In the genomic region with DNA sequence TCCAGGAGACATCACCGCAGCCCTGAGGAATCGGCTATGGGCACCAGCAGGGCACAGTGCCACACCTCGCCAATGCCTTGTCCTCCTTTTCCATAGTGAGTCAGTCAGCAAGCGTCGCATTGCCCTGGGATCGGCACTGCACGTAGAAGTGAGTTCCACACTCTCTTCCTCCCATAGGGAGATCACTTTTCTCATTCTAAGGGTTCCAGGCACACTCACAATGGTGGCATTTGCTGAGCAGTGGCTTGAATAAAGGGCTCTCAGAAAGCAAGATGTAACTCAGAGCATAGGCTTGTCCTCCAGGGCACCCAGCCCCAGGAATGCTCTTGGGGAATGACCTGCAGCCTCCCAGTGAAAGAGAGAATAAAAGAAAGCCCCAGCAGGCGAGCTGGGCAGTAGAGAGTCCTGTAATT, we compare ENCODE assay signal across 10 cellular contexts. TPM values are rescaled to one million over a fixed set of nuclear protein-coding genes. Genes with fewer than 3 reads are reported as not detected.
DNase-seq lines count a peak whose midpoint lies in the region; ATAC-seq, FAIRE-seq and TF ChIP-seq lines count a peak whose summit lies in the region.
"Had no signal": no experiment of that assay in that cellular context is flagged by ENCODE, and none has a peak within 500 bp of the region (broad histone marks: within the 10 kb centered on the region; RNA-seq: fewer than 3 reads in every experiment).

No MANE protein-coding gene starts in this region.

- intact Hi-C loops in CD4-positive, alpha-beta memory T cell (cut with micrococcal nuclease): no loop called here
- intact Hi-C loops in Panc1 (cut with micrococcal nuclease; ENCODE audit: unreplicated experiment) (loop anchor here (10.0 kb wide), 1 partner anchor 162 kb away; no protein-coding TSS in a partner anchor), endothelial cell of umbilical vein (cut with micrococcal nuclease) (no loop called here), Calu3 (cut with micrococcal nuclease; ENCODE audit: unreplicated experiment) (no loop called here)

- peaks cover 34% of the 10 kb centered on the region for H3K4me1 ChIP-seq in CD4-positive, alpha-beta memory T cell (ENCODE audit: insufficient read depth, low read length)
- H3K4me1 ChIP-seq in Panc1 (ENCODE audit: control insufficient read depth, insufficient read depth, low read length) (peaks cover 26% of the 10 kb centered on the region), endothelial cell of umbilical vein (ENCODE audit: control insufficient read depth, extremely low read depth, insufficient read depth, low read length) (peaks cover 11% of the 10 kb centered on the region), parathyroid adenoma (peaks cover 4% of the 10 kb centered on the region)

- peaks cover 6% of the 10 kb centered on the region for H4K20me1 ChIP-seq in endothelial cell of umbilical vein (replicated peaks; ENCODE audit: control insufficient read depth, extremely low read depth, insufficient read depth, low read length)

- TF ChIP-seq CTCF in Panc1 (IDR thresholded peaks at IDR 0.05) (no peak), endothelial cell of umbilical vein (IDR thresholded peaks at IDR 0.05; ENCODE audit: extremely low read depth in 1 of 2, insufficient read depth in 1 of 2, low read depth in 1 of 2, low read length in 2 of 2) (no peak), parathyroid adenoma (IDR thresholded peaks at IDR 0.05) (no peak), Calu3 (IDR thresholded peaks at IDR 0.05; ENCODE audit: unreplicated experiment) (no peak)

- no peak for DNase-seq in CD4-positive, alpha-beta memory T cell
- DNase-seq in Panc1 (ENCODE audit: low read depth, low spot score): no peak
- no peak for DNase-seq in endothelial cell of umbilical vein (ENCODE audit: low read depth, low spot score)
- no peak for DNase-seq in NCI-H226
- DNase-seq in NCI-H2029 (lab: John Stamatoyannopoulos, UW): no peak
- DNase-seq in GM12892 (ENCODE audit: insufficient read length): no peak
- no peak for DNase-seq in Calu3
- DNase-seq: cerebellar nuclear complex, occipital lobe had no signal

- peaks cover 30% of the 10 kb centered on the region for H3K79me2 ChIP-seq in endothelial cell of umbilical vein (ENCODE audit: control insufficient read depth, insufficient read depth, low read length)
- no peaks in the 10 kb centered on the region for H3K79me2 ChIP-seq in parathyroid adenoma

- H3K36me3 Mint-ChIP-seq in CD4-positive, alpha-beta memory T cell: peaks cover 11 to 49% of the 10 kb centered on the region in 2 donors
- H3K36me3 Mint-ChIP-seq in Calu3 (ENCODE audit: insufficient read depth, unreplicated experiment): peaks cover 50% of the 10 kb centered on the region

- peaks cover 0 to 10% (median 0%) of the 10 kb centered on the region in 8 donors for H3K9me3 Mint-ChIP-seq in CD4-positive, alpha-beta memory T cell
- no peaks in the 10 kb centered on the region for H3K9me3 Mint-ChIP-seq in Calu3 (ENCODE audit: low read depth, unreplicated experiment)

- H3K27ac Mint-ChIP-seq in CD4-positive, alpha-beta memory T cell: peak overlapping the region; percentile 96 to 100 (median 99)
- H3K27ac Mint-ChIP-seq in Calu3 (ENCODE audit: unreplicated experiment): no peak overlapping the region

- no peaks in the 10 kb centered on the region for H3K27me3 ChIP-seq in CD4-positive, alpha-beta memory T cell (ENCODE audit: insufficient read depth, low read length)
- H3K27me3 ChIP-seq in Panc1 (ENCODE audit: control insufficient read depth, insufficient read depth, low read length): no peaks in the 10 kb centered on the region
- no peaks in the 10 kb centered on the region for H3K27me3 ChIP-seq in endothelial cell of umbilical vein (ENCODE audit: control insufficient read depth in 2 of 2, insufficient read depth in 2 of 2, low read length in 2 of 2)
- no peaks in the 10 kb centered on the region for H3K27me3 ChIP-seq in parathyroid adenoma (ENCODE audit: control insufficient read depth, insufficient read depth, low read length)

- no peaks in the 10 kb centered on the region for H3K9me3 ChIP-seq in CD4-positive, alpha-beta memory T cell (ENCODE audit: control insufficient read depth in 1 of 2, low read length in 2 of 2)
- H3K9me3 ChIP-seq in Panc1 (ENCODE audit: control insufficient read depth, insufficient read depth, low read depth, low read length) (no peaks in the 10 kb centered on the region; the same call in 1 of the 2 replicates), endothelial cell of umbilical vein (replicated peaks; ENCODE audit: control insufficient read depth, insufficient read depth, low read length) (no peaks in the 10 kb centered on the region), parathyroid adenoma (ENCODE audit: control insufficient read depth, low read length) (no peaks in the 10 kb centered on the region)

- TF ChIP-seq POLR2A in endothelial cell of umbilical vein (IDR thresholded peaks at IDR 0.05; ENCODE audit: low read depth, low read length): no peak
- no peak for TF ChIP-seq POLR2A in GM12892 (IDR thresholded peaks at IDR 0.05; ENCODE audit: low read depth, low read length)

- POLR2A ChIA-PET in CD4-positive, alpha-beta memory T cell (lab: Charles Lee; ENCODE audit: partially characterized antibody): interaction anchor here (0.6 to 15.7 kb wide), 8 partner anchors 11 to 410 kb away, joined by 3 to 483 read pairs (median 32); partner anchors contain the start of genes RSU1 and TRDMT1
- POLR2A ChIA-PET in Panc1 (lab: Charles Lee) (interaction anchor here (0.7 kb wide), 1 partner anchor 10 kb away, joined by 3 read pairs; no protein-coding TSS in a partner anchor), endothelial cell of umbilical vein (lab: Charles Lee) (interaction anchor here (1.5 kb wide), 1 partner anchor 11 kb away, joined by 3 read pairs; no protein-coding TSS in a partner anchor)

- no TSS peak for BruUV-seq in Panc1 (replicated peaks; lab: Mats Ljungman, UMichigan)
- no TSS peak for BruUV-seq in endothelial cell of umbilical vein (replicated peaks; lab: Mats Ljungman, UMichigan)
- no TSS peak for BruUV-seq in Calu3 (replicated peaks; lab: Mats Ljungman, UMichigan)

- no peak for ATAC-seq in Panc1

- H3K27ac ChIP-seq in CD4-positive, alpha-beta memory T cell (ENCODE audit: low read depth, low read length): peak overlapping the region; percentile 98
- H3K27ac ChIP-seq in Panc1 (ENCODE audit: low read length): peak overlapping the region; percentile 96
- peak overlapping the region; percentile 99 for H3K27ac ChIP-seq in endothelial cell of umbilical vein (ENCODE audit: insufficient read depth, low read depth, low read length)
- H3K27ac ChIP-seq in parathyroid adenoma: peak overlapping the region; percentile 76

- FAIRE-seq in endothelial cell of umbilical vein (lab: Jason Lieb, UNC) (peak; percentile 47), GM12892 (lab: Jason Lieb, UNC) (no peak)

- H3K4me2 ChIP-seq in endothelial cell of umbilical vein (ENCODE audit: insufficient read depth, low read length): peak overlapping the region; percentile 99
- no peak overlapping the region for H3K4me2 ChIP-seq in parathyroid adenoma (ENCODE audit: low read length)

- H3K27me3 Mint-ChIP-seq in CD4-positive, alpha-beta memory T cell: no peaks in the 10 kb centered on the region
- no peaks in the 10 kb centered on the region for H3K27me3 Mint-ChIP-seq in Calu3 (ENCODE audit: unreplicated experiment)

- CTCF ChIA-PET in CD4-positive, alpha-beta memory T cell (lab: Charles Lee; ENCODE audit: partially characterized antibody): interaction anchor here (0.6 to 7.9 kb wide), 8 partner anchors 15 to 383 kb away, joined by 3 to 60 read pairs (median 4); partner anchors contain the start of gene TRDMT1
- CTCF ChIA-PET in Panc1 (lab: Charles Lee) (interaction anchor here (0.8 kb wide), 1 partner anchor 10 kb away, joined by 3 read pairs; no protein-coding TSS in a partner anchor), endothelial cell of umbilical vein (lab: Charles Lee) (interaction anchor here (0.6 to 5.8 kb wide), 6 partner anchors 8 to 394 kb away, joined by 3 to 46 read pairs (median 4); partner anchors contain the start of gene TRDMT1), Calu3 (lab: Charles Lee) (no interaction called here)

- peak overlapping the region; percentile 100 for H3K9ac ChIP-seq in endothelial cell of umbilical vein (replicated peaks; ENCODE audit: extremely low read depth, insufficient read depth, low read length)
- no peak overlapping the region for H3K9ac ChIP-seq in parathyroid adenoma

- H3K4me3 Mint-ChIP-seq in CD4-positive, alpha-beta memory T cell: peak overlapping the region; percentile 88 to 99 (median 98)
- H3K4me3 Mint-ChIP-seq in Calu3 (ENCODE audit: low read depth, unreplicated experiment): no peak overlapping the region

- dilution Hi-C loops in endothelial cell of umbilical vein (cut with MboI; ENCODE audit: extremely low pct_ligation_motif_present, low sequenced_read_pairs): no loop called here

- in situ Hi-C loops in Panc1 (cut with HindIII; ENCODE audit: low pct_unique_long_range_greater_than_20kb, low sequenced_read_pairs): no loop called here

- peaks cover 11% of the 10 kb centered on the region for H3K36me3 ChIP-seq in CD4-positive, alpha-beta memory T cell (ENCODE audit: insufficient read depth, low read length)
- peaks cover 10% of the 10 kb centered on the region; the same call in 1 of the 2 replicates for H3K36me3 ChIP-seq in Panc1 (ENCODE audit: control insufficient read depth, insufficient read depth, low read length)
- peaks cover 0 to 16% of the 10 kb centered on the region in 2 experiments for H3K36me3 ChIP-seq in endothelial cell of umbilical vein (ENCODE audit: control insufficient read depth in 2 of 2, extremely low read depth in 1 of 2, insufficient read depth in 2 of 2, low read length in 2 of 2)
- H3K36me3 ChIP-seq in parathyroid adenoma (ENCODE audit: control insufficient read depth, insufficient read depth, low read length): no peaks in the 10 kb centered on the region

- H2AFZ ChIP-seq in endothelial cell of umbilical vein (ENCODE audit: low read depth, low read length): no peak overlapping the region
- H2AFZ ChIP-seq in parathyroid adenoma: peak overlapping the region; percentile 36

- H3K4me1 Mint-ChIP-seq in CD4-positive, alpha-beta memory T cell: peaks cover 32 to 71% (median 48%) of the 10 kb centered on the region in 4 donors
- peaks cover 18% of the 10 kb centered on the region for H3K4me1 Mint-ChIP-seq in Calu3 (ENCODE audit: low read depth, unreplicated experiment)

- peak overlapping the region; percentile 82 to 91 for H3K4me3 ChIP-seq in CD4-positive, alpha-beta memory T cell (ENCODE audit: low read length in 2 of 2)
- H3K4me3 ChIP-seq in Panc1 (ENCODE audit: low read depth in 2 of 2, low read length in 2 of 2): peak overlapping the region; percentile 64 to 88
- peak overlapping the region in 1 of 3 experiments; percentile 83 for H3K4me3 ChIP-seq in endothelial cell of umbilical vein (replicated peaks in 1 of 3; ENCODE audit: insufficient read depth in 1 of 3, low read depth in 1 of 3, low read length in 3 of 3)
- H3K4me3 ChIP-seq in parathyroid adenoma (ENCODE audit: low read depth, low read length): no peak overlapping the region

- H3K9me1 ChIP-seq in endothelial cell of umbilical vein (replicated peaks; ENCODE audit: control insufficient read depth, extremely low read depth, insufficient read depth, low read length): no peaks in the 10 kb centered on the region

RNA-seq across cellular contexts. Expression of gene VIM, which starts 1.1 kb away (rescaled TPM):
- total RNA-seq in CD4-positive, alpha-beta memory T cell: 100 to 1,000 TPM; 657 to 677 TPM
- 100 to 1,000 TPM; 309 to 696 TPM for polyA plus RNA-seq in CD4-positive, alpha-beta memory T cell
- total RNA-seq in Panc1 (2021; ENCODE audit: unreplicated experiment) (3,436 TPM), endothelial cell of umbilical vein (5,754 and 5,781 TPM in 2 replicates), Calu3 (2022) (318 and 486 TPM in 2 replicates)
- 3,712 TPM for polyA plus RNA-seq in Panc1 (2012; ENCODE audit: insufficient read length)
- 5,699 and 8,361 TPM in 2 replicates for polyA plus RNA-seq in endothelial cell of umbilical vein
- polyA plus RNA-seq in endothelial cell of umbilical vein (2011; cell fraction: cytosol; rRNA removed): 5,912 and 6,029 TPM in 2 replicates
- polyA plus RNA-seq in endothelial cell of umbilical vein (2011; cell fraction: nucleus; rRNA removed): 4,094 and 4,300 TPM in 2 replicates
- 4,943 and 4,968 TPM in 2 replicates for polyA plus RNA-seq in endothelial cell of umbilical vein (2012)
- polyA minus RNA-seq in endothelial cell of umbilical vein: 4,544 and 4,712 TPM in 2 replicates
- polyA minus RNA-seq in endothelial cell of umbilical vein (2011; cell fraction: cytosol; rRNA and poly(A)+ RNA removed): 370 TPM
- polyA minus RNA-seq in endothelial cell of umbilical vein (2011; cell fraction: nucleus; rRNA and poly(A)+ RNA removed): 1,556 and 2,259 TPM in 2 replicates
- 162 TPM for polyA plus RNA-seq in GM12892 (2012; ENCODE audit: missing spikeins)

RNA-seq across cellular contexts. Expression of gene TRDMT1, which starts 25.4 kb away (rescaled TPM):
- total RNA-seq in CD4-positive, alpha-beta memory T cell: 10 to 100 TPM; 20.2 to 21.3 TPM
- polyA plus RNA-seq in CD4-positive, alpha-beta memory T cell: 1 to 10 TPM; 7.3 to 8.2 TPM
- total RNA-seq in Panc1 (2021; ENCODE audit: unreplicated experiment) (7.6 TPM), endothelial cell of umbilical vein (12.3 and 15.2 TPM in 2 replicates), Calu3 (2022) (7.9 and 10.3 TPM in 2 replicates)
- 2.4 TPM for polyA plus RNA-seq in Panc1 (2012; ENCODE audit: insufficient read length)
- polyA plus RNA-seq in endothelial cell of umbilical vein: 10.0 and 15.3 TPM in 2 replicates
- polyA plus RNA-seq in endothelial cell of umbilical vein (2011; cell fraction: cytosol; rRNA removed): 5.1 and 5.2 TPM in 2 replicates
- 11.3 and 14.3 TPM in 2 replicates for polyA plus RNA-seq in endothelial cell of umbilical vein (2011; cell fraction: nucleus; rRNA removed)
- 3.5 and 6.1 TPM in 2 replicates for polyA plus RNA-seq in endothelial cell of umbilical vein (2012)
- 15.6 and 18.2 TPM in 2 replicates for polyA minus RNA-seq in endothelial cell of umbilical vein
- 2.0 TPM for polyA minus RNA-seq in endothelial cell of umbilical vein (2011; cell fraction: cytosol; rRNA and poly(A)+ RNA removed)
- polyA minus RNA-seq in endothelial cell of umbilical vein (2011; cell fraction: nucleus; rRNA and poly(A)+ RNA removed): 52.0 and 59.3 TPM in 2 replicates
- 4.4 TPM for polyA plus RNA-seq in GM12892 (2012; ENCODE audit: missing spikeins)
